33 cellular contexts compared by ENCODE assay signal in genomic region chr1:29547300-29547699, GRCh38.
"Had no signal": no experiment of that assay in that cellular context is flagged by ENCODE, and none has a peak within 500 bp of the region (broad histone marks: within the 10 kb centered on the region; RNA-seq: fewer than 3 reads in every experiment).

No MANE protein-coding gene starts in this region.

- H3K4me3 Mint-ChIP-seq: activated B cell treated with CpG ODN at 0.5 μM for 24 hours; activated CD8-positive, alpha-beta T cell treated with anti-CD3 and anti-CD28 coated beads for 36 hours; activated naive CD4-positive, alpha-beta T cell treated with anti-CD3 and anti-CD28 coated beads, Interleukin-2, amount 10 ng/mL, durations not matched to agents 7 days and 5 days; activated naive CD8-positive, alpha-beta T cell treated with anti-CD3 and anti-CD28 coated beads, Interleukin-2, amount 10 ng/mL, durations not matched to agents 7 days and 5 days; activated T-cell treated with anti-CD3 and anti-CD28 coated beads, Interleukin-2, amount 50 U/mL, for 24 hours; activated T-cell treated with anti-CD3 and anti-CD28 coated beads, Interleukin-2, amount 50 U/mL, for 72 hours; brain; dendritic cell treated with granulocyte-macrophage colony-stimulating factor and Interleukin-4, amounts not matched to agents 40 ng/mL and 50 ng/mL, for 4 days; effector memory CD8-positive, alpha-beta T cell; T-helper 17 cell; T-helper 2 cell treated with Interferon-gamma antibody and Interleukin-4, amounts not matched to agents 5 μg/mL and 100 μg/mL, for 36 hours had no signal

- H3K4me1 ChIP-seq: ascending aorta, breast epithelium, colonic mucosa, esophagus muscularis mucosa, foreskin keratinocyte, gastrocnemius medialis had no signal

- H3K36me3 Mint-ChIP-seq: activated naive CD4-positive, alpha-beta T cell treated with anti-CD3 and anti-CD28 coated beads, Interleukin-2, amount 10 ng/mL, durations not matched to agents 7 days and 5 days; activated naive CD4-positive, alpha-beta T cell treated with anti-CD3 and anti-CD28 coated beads, Interleukin-2, amount 50 U/mL, for 72 hours; activated naive CD8-positive, alpha-beta T cell treated with anti-CD3 and anti-CD28 coated beads, Interleukin-2, amount 10 ng/mL, durations not matched to agents 7 days and 5 days; brain had no signal

- H3K36me3 ChIP-seq: ascending aorta, breast epithelium, colonic mucosa, esophagus muscularis mucosa, gastrocnemius medialis, WERI-Rb-1 had no signal

- H3K4me1 Mint-ChIP-seq: activated B cell treated with CpG ODN at 0.5 μM for 24 hours; activated naive CD4-positive, alpha-beta T cell treated with anti-CD3 and anti-CD28 coated beads, Interleukin-2, amount 10 ng/mL, durations not matched to agents 7 days and 5 days; activated naive CD8-positive, alpha-beta T cell treated with anti-CD3 and anti-CD28 coated beads, Interleukin-2, amount 10 ng/mL, durations not matched to agents 7 days and 5 days; brain; T-helper 17 cell had no signal

- DNase-seq: activated B cell treated with CpG ODN at 0.5 μM for 24 hours; activated CD4-positive, alpha-beta T cell treated with anti-CD3 and anti-CD28 coated beads for 48 hours; activated CD4-positive, alpha-beta T cell treated with anti-CD3 and anti-CD28 coated beads, Interleukin-2, amount 50 U/mL, for 1 hour; activated CD4-positive, alpha-beta T cell treated with anti-CD3 and anti-CD28 coated beads, Interleukin-2, amount 50 U/mL, for 48 hours; activated CD8-positive, alpha-beta memory T cell treated with anti-CD3 and anti-CD28 coated beads for 24 hours; activated CD8-positive, alpha-beta T cell treated with anti-CD3 and anti-CD28 coated beads for 36 hours; activated gamma-delta T cell; activated naive CD4-positive, alpha-beta T cell; activated naive CD4-positive, alpha-beta T cell treated with anti-CD3 and anti-CD28 coated beads, Interleukin-2, amount 10 ng/mL, durations not matched to agents 7 days and 5 days; activated naive CD8-positive, alpha-beta T cell treated with anti-CD3 and anti-CD28 coated beads, Interleukin-2, amount 10 ng/mL, durations not matched to agents 7 days and 5 days; activated T-cell treated with anti-CD3 and anti-CD28 coated beads for 4 hours; activated T-cell treated with anti-CD3 and anti-CD28 coated beads, Interleukin-2, amount 50 U/mL, for 24 hours; activated T-cell treated with anti-CD3 and anti-CD28 coated beads, Interleukin-2, amount 50 U/mL, for 72 hours; colonic mucosa; dorsolateral prefrontal cortex; effector CD4-positive, alpha-beta T cell; effector memory CD8-positive, alpha-beta T cell; erythroblast; foreskin keratinocyte; gastrocnemius medialis; glutamatergic neuron; T-helper 1 cell; T-helper 17 cell; T1000; WERI-Rb-1 had no signal

- H3K27me3 ChIP-seq: ascending aorta, colonic mucosa, gastrocnemius medialis had no signal

- H3K27me3 Mint-ChIP-seq: activated CD8-positive, alpha-beta T cell treated with anti-CD3 and anti-CD28 coated beads for 36 hours; activated naive CD4-positive, alpha-beta T cell treated with anti-CD3 and anti-CD28 coated beads, Interleukin-2, amount 10 ng/mL, durations not matched to agents 7 days and 5 days; activated naive CD8-positive, alpha-beta T cell treated with anti-CD3 and anti-CD28 coated beads, Interleukin-2, amount 10 ng/mL, durations not matched to agents 7 days and 5 days; dendritic cell treated with granulocyte-macrophage colony-stimulating factor and Interleukin-4, amounts not matched to agents 40 ng/mL and 50 ng/mL, for 4 days had no signal

- H3K9me3 ChIP-seq: ascending aorta, breast epithelium, colonic mucosa, esophagus muscularis mucosa, gastrocnemius medialis had no signal

- H3K9me3 Mint-ChIP-seq: activated B cell treated with CpG ODN at 0.5 μM for 24 hours; activated CD8-positive, alpha-beta T cell treated with anti-CD3 and anti-CD28 coated beads for 36 hours; activated naive CD4-positive, alpha-beta T cell treated with anti-CD3 and anti-CD28 coated beads, Interleukin-2, amount 10 ng/mL, durations not matched to agents 7 days and 5 days; activated naive CD4-positive, alpha-beta T cell treated with anti-CD3 and anti-CD28 coated beads, Interleukin-2, amount 50 U/mL, for 72 hours; activated naive CD8-positive, alpha-beta T cell treated with anti-CD3 and anti-CD28 coated beads, Interleukin-2, amount 10 ng/mL, durations not matched to agents 7 days and 5 days; activated T-cell treated with anti-CD3 and anti-CD28 coated beads, Interleukin-2, amount 50 U/mL, for 24 hours; activated T-cell treated with anti-CD3 and anti-CD28 coated beads, Interleukin-2, amount 50 U/mL, for 72 hours; dendritic cell treated with granulocyte-macrophage colony-stimulating factor and Interleukin-4, amounts not matched to agents 40 ng/mL and 50 ng/mL, for 4 days; effector memory CD8-positive, alpha-beta T cell; T-helper 2 cell treated with Interferon-gamma antibody and Interleukin-4, amounts not matched to agents 5 μg/mL and 100 μg/mL, for 36 hours had no signal

- ATAC-seq: activated CD4-positive, CD25-positive, alpha-beta regulatory T cell treated with anti-CD3 and anti-CD28 coated beads, Interleukin-2, amount 50 U/mL, for 24 hours; activated CD8-positive, alpha-beta T cell treated with anti-CD3 and anti-CD28 coated beads for 36 hours; activated naive CD4-positive, alpha-beta T cell treated with anti-CD3 and anti-CD28 coated beads, Interleukin-2, amount 50 U/mL, for 72 hours; activated T-cell treated with anti-CD3 and anti-CD28 coated beads, Interleukin-2, amount 50 U/mL, for 72 hours; effector memory CD8-positive, alpha-beta T cell; foreskin keratinocyte; gastrocnemius medialis; T-helper 17 cell had no signal

- H3K27ac Mint-ChIP-seq: activated B cell treated with CpG ODN at 0.5 μM for 24 hours; activated CD8-positive, alpha-beta T cell treated with anti-CD3 and anti-CD28 coated beads for 36 hours; activated naive CD4-positive, alpha-beta T cell treated with anti-CD3 and anti-CD28 coated beads, Interleukin-2, amount 10 ng/mL, durations not matched to agents 7 days and 5 days; activated naive CD4-positive, alpha-beta T cell treated with anti-CD3 and anti-CD28 coated beads, Interleukin-2, amount 50 U/mL, for 72 hours; activated naive CD8-positive, alpha-beta T cell treated with anti-CD3 and anti-CD28 coated beads, Interleukin-2, amount 10 ng/mL, durations not matched to agents 7 days and 5 days; activated T-cell treated with anti-CD3 and anti-CD28 coated beads, Interleukin-2, amount 50 U/mL, for 24 hours; activated T-cell treated with anti-CD3 and anti-CD28 coated beads, Interleukin-2, amount 50 U/mL, for 72 hours; brain; dendritic cell treated with granulocyte-macrophage colony-stimulating factor and Interleukin-4, amounts not matched to agents 40 ng/mL and 50 ng/mL, for 4 days; effector memory CD8-positive, alpha-beta T cell; T-helper 17 cell; T-helper 2 cell treated with Interferon-gamma antibody and Interleukin-4, amounts not matched to agents 5 μg/mL and 100 μg/mL, for 36 hours had no signal

- H3K4me3 ChIP-seq: ascending aorta, breast epithelium, colonic mucosa, dorsolateral prefrontal cortex, esophagus muscularis mucosa, gastrocnemius medialis had no signal

- H3K27ac ChIP-seq: ascending aorta, breast epithelium, colonic mucosa, dorsolateral prefrontal cortex, esophagus muscularis mucosa, foreskin keratinocyte, gastrocnemius medialis, WERI-Rb-1 had no signal
